ENCODE assay signal across 1 cellular context in the genomic region with DNA sequence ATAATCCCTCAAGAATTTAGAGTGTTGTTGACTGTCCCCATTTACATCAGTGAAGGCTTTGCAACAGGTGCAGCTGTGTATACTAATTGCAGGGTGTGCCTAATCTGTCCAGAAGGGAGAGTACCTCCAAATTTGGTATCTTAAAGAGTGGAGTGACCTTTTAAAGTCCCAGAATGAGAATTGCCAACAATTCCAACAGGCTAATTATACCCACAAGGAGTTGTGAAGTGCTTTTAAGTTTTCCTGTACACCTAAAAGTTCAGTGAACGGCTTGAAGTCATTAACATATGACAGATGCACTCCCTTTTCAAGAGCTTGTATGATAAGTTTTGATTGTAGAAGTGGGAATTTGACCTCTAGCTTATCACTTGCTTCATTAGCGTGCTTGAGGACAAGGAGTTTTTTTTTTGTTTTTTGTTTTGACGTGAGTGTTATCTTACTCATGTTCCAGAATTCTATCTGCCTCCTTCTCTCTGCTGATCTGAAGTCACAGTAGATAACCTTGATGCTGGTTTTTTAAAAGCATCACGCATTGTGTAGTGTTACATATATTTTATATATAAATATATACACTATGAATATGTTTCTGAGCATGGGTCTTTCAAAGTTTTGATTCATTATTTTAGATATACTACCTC.
TF ChIP-seq lines count a peak whose summit lies in the region.

No MANE protein-coding gene starts in this region.

TF ChIP-seq in H1, 55 proteins besides CTCF, POLR2A, EP300 and RAD21:
- TF ChIP-seq ATF3 (IDR thresholded peaks at IDR 0.05; ENCODE audit: insufficient read depth, low read depth, low read length): no peak
